In genomic region chr4:5815641-5816040, GRCh38 we compare ENCODE assay signal across 16 cellular contexts.
A peak's percentile ranks its signal among the peaks of the same experiment; 100 is the strongest.
DNase-seq lines count a peak whose midpoint lies in the region; ATAC-seq and TF ChIP-seq lines count a peak whose summit lies in the region.
"Had no signal": no experiment of that assay in that cellular context is flagged by ENCODE, and none has a peak within 500 bp of the region (broad histone marks: within the 10 kb centered on the region; RNA-seq: fewer than 3 reads in every experiment).

No MANE protein-coding gene starts in this region.

- no peak for TF ChIP-seq CTCF in sigmoid colon (IDR thresholded peaks at IDR 0.05)

- ATAC-seq in left colon: no peak
- ATAC-seq: HepG2 had no signal

- no peak for TF ChIP-seq POLR2A in sigmoid colon (IDR thresholded peaks at IDR 0.05)

- H3K27me3 ChIP-seq in BLaER1 (no peaks in the 10 kb centered on the region), sigmoid colon (no peaks in the 10 kb centered on the region)
- H3K27me3 ChIP-seq: BE2C had no signal

- no peak overlapping the region for H3K4me2 ChIP-seq in BLaER1

- H3K9ac ChIP-seq in BLaER1: no peak overlapping the region

- no peak for TF ChIP-seq EP300 in sigmoid colon (IDR thresholded peaks at IDR 0.05)

- H3K9me3 ChIP-seq in BLaER1 (no peaks in the 10 kb centered on the region), sigmoid colon (no peaks in the 10 kb centered on the region)
- H3K9me3 ChIP-seq: BE2C, Caco-2 had no signal

- WGBS in sigmoid colon, 2 donors: 84 to 93% methylated on average over 5 of the region's 5 CpGs

- peaks cover 88% of the 10 kb centered on the region for H3K36me3 ChIP-seq in BLaER1
- H3K36me3 ChIP-seq in sigmoid colon: peaks cover 9 to 61% (median 16%) of the 10 kb centered on the region in 4 donors

- peak; percentile 14 for DNase-seq in activated effector memory CD4-positive, alpha-beta T cell treated with anti-CD3 and anti-CD28 coated beads, Interleukin-2, amount 50 U/mL, for 16 hours
- DNase-seq in activated effector memory CD4-positive, alpha-beta T cell treated with Interleukin-2 at 50 U/mL for 16 hours: no peak
- DNase-seq in left kidney (ENCODE audit: low read depth, low spot score) (peak; percentile 29), sigmoid colon (no peak), NCI-H526 (lab: John Stamatoyannopoulos, UW) (no peak), left colon (no peak), Ammon's horn (ENCODE audit: low spot score) (no peak)
- DNase-seq: 8988T; BE2C; Caco-2; CD4-positive, alpha-beta T cell; GOT3; H7 had no signal

- H3K4me3 ChIP-seq in BLaER1 (no peak overlapping the region), sigmoid colon (peak overlapping the region in 1 of 4 donors; percentile 7)

- intact Hi-C loops in sigmoid colon (cut with DNase I): loop anchor here (10.0 kb wide), 1 partner anchor 761 kb away; the partner anchor contains the start of gene STK32B
- intact Hi-C loops in left colon (cut with DNase I, micrococcal nuclease): no loop called here

- H3K27ac ChIP-seq in BLaER1: 0 out of 2 replicates have a peak overlapping the region, but pooled peaks have one; percentile 30
- peak overlapping the region in 3 of 4 donors; percentile 10 to 59 (median 14) for H3K27ac ChIP-seq in sigmoid colon
- H3K27ac ChIP-seq: C4-2B had no signal

- peaks cover 22% of the 10 kb centered on the region for H4K20me1 ChIP-seq in BLaER1

- peaks cover 4% of the 10 kb centered on the region; the same call in 1 of the 2 replicates for H3K4me1 ChIP-seq in BLaER1
- no peaks in the 10 kb centered on the region for H3K4me1 ChIP-seq in sigmoid colon
- H3K4me1 ChIP-seq: BE2C, Caco-2 had no signal

Comparison
In these comparisons a context has a peak if more than half of its experiments do, and no peak if none do; other contexts are left out.
1. DNase-seq: peak in activated effector memory CD4-positive, alpha-beta T cell treated with anti-CD3 and anti-CD28 coated beads, Interleukin-2, amount 50 U/mL, for 16 hours (single experiment) and left kidney (single experiment); none in activated effector memory CD4-positive, alpha-beta T cell treated with Interleukin-2 at 50 U/mL for 16 hours (single experiment), sigmoid colon (single experiment), NCI-H526 (0 of 2), left colon (0 of 2) and Ammon's horn (single experiment).